In genomic region chr2:43158259-43158880, GRCh38 we compare ENCODE assay signal across 1 cellular context.
TF ChIP-seq lines count a peak whose summit lies in the region.

No MANE protein-coding gene starts in this region.

TF ChIP-seq in A549, 52 proteins besides CTCF, POLR2A, EP300 and RAD21 (continued from another document):
- TF ChIP-seq, protein P1, sequence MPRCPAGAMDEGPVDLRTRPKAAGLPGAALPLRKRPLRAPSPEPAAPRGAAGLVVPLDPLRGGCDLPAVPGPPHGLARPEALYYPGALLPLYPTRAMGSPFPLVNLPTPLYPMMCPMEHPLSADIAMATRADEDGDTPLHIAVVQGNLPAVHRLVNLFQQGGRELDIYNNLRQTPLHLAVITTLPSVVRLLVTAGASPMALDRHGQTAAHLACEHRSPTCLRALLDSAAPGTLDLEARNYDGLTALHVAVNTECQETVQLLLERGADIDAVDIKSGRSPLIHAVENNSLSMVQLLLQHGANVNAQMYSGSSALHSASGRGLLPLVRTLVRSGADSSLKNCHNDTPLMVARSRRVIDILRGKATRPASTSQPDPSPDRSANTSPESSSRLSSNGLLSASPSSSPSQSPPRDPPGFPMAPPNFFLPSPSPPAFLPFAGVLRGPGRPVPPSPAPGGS (IDR thresholded peaks at IDR 0.05) = no peak
- TF ChIP-seq ZFP36 (IDR thresholded peaks at IDR 0.05; ENCODE audit: borderline replicate concordance, partially characterized antibody) = no peak
- TF ChIP-seq ZSCAN20 (CRISPR knock-in tag; IDR thresholded peaks at IDR 0.05) = no peak
